In genomic region chr17:57603978-57604377, GRCh38 we compare ENCODE assay signal across 8 cellular contexts.
DNase-seq lines count a peak whose midpoint lies in the region; FAIRE-seq and TF ChIP-seq lines count a peak whose summit lies in the region.

No MANE protein-coding gene starts in this region.

- no peaks in the 10 kb centered on the region for H3K27me3 Mint-ChIP-seq in activated CD4-positive, alpha-beta T cell treated with anti-CD3 and anti-CD28 coated beads, Interleukin-2, amount 10 ng/mL, durations not matched to agents 24 days and 14 days

- TF ChIP-seq EP300 in esophagus muscularis mucosa (IDR thresholded peaks at IDR 0.05), result no peak

- no peak for TF ChIP-seq CTCF in esophagus muscularis mucosa (IDR thresholded peaks at IDR 0.05)

- peak overlapping the region; percentile 95 for H3K27ac Mint-ChIP-seq in activated CD4-positive, alpha-beta T cell treated with anti-CD3 and anti-CD28 coated beads, Interleukin-2, amount 10 ng/mL, durations not matched to agents 24 days and 14 days

- H3K36me3 Mint-ChIP-seq in activated CD4-positive, alpha-beta T cell treated with anti-CD3 and anti-CD28 coated beads, Interleukin-2, amount 10 ng/mL, durations not matched to agents 24 days and 14 days (ENCODE audit: low read depth), result peaks cover 12% of the 10 kb centered on the region

- DNase-seq in GM19239 (ENCODE audit: insufficient read length, low spot score) (no peak), Kasumi-1 (lab: John Stamatoyannopoulos, UW) (peak; percentile 67), esophagus muscularis mucosa (ENCODE audit: extremely low spot score) (no peak), urothelium cell line (ENCODE audit: low spot score) (no peak), NCI-H226 (no peak), globus pallidus (ENCODE audit: low spot score) (no peak)
- peak; percentile 83 for DNase-seq in activated CD4-positive, alpha-beta T cell treated with anti-CD3 and anti-CD28 coated beads, Interleukin-2, amount 10 ng/mL, durations not matched to agents 24 days and 14 days
- DNase-seq in stimulated activated CD8-positive, alpha-beta memory T cell treated with anti-CD3 and anti-CD28 coated beads, Interleukin-15, amount 100 ng/mL, for 1 hour (ENCODE audit: low read depth), result peak; percentile 48

- peaks cover 75% of the 10 kb centered on the region for H3K4me1 Mint-ChIP-seq in activated CD4-positive, alpha-beta T cell treated with anti-CD3 and anti-CD28 coated beads, Interleukin-2, amount 10 ng/mL, durations not matched to agents 24 days and 14 days

- H3K4me1 ChIP-seq in esophagus muscularis mucosa, result peaks cover 26 to 30% (median 27%) of the 10 kb centered on the region in 4 donors

- no peaks in the 10 kb centered on the region for H3K9me3 ChIP-seq in esophagus muscularis mucosa

- H3K9me3 Mint-ChIP-seq in activated CD4-positive, alpha-beta T cell treated with anti-CD3 and anti-CD28 coated beads, Interleukin-2, amount 10 ng/mL, durations not matched to agents 24 days and 14 days, result no peaks in the 10 kb centered on the region

- FAIRE-seq in GM19239 (lab: Jason Lieb, UNC), result peak; percentile 85
- no peak for FAIRE-seq in urothelium cell line (lab: Jason Lieb, UNC)

- peak overlapping the region in 3 of 4 donors; percentile 64 to 80 (median 74) for H3K27ac ChIP-seq in esophagus muscularis mucosa (replicated peaks in 1 of 4)

- peaks cover 0 to 7% (median 0%) of the 10 kb centered on the region in 4 donors for H3K36me3 ChIP-seq in esophagus muscularis mucosa

- intact Hi-C loops in activated CD4-positive, alpha-beta T cell treated with anti-CD3 and anti-CD28 coated beads, Interleukin-2, amount 10 ng/mL, durations not matched to agents 24 days and 14 days (cut with micrococcal nuclease), result loop anchor here (5.0 kb wide), 1 partner anchor 142 kb away; no protein-coding TSS in a partner anchor
- intact Hi-C loops in esophagus muscularis mucosa (cut with DNase I), result no loop called here

- H3K27me3 ChIP-seq in esophagus muscularis mucosa, result no peaks in the 10 kb centered on the region

- no peak overlapping the region for H3K4me3 ChIP-seq in esophagus muscularis mucosa

- no peak for TF ChIP-seq POLR2A in esophagus muscularis mucosa (IDR thresholded peaks at IDR 0.05; ENCODE audit: low read depth)

- 89% methylated on average over 5 of the region's 5 CpGs for WGBS in esophagus muscularis mucosa

- H3K4me3 Mint-ChIP-seq in activated CD4-positive, alpha-beta T cell treated with anti-CD3 and anti-CD28 coated beads, Interleukin-2, amount 10 ng/mL, durations not matched to agents 24 days and 14 days, result peak overlapping the region; percentile 67

Comparison
In these comparisons a context has a peak if more than half of its experiments do, and no peak if none do; other contexts are left out.
1. DNase-seq: peak in Kasumi-1 (2 of 2), activated CD4-positive, alpha-beta T cell treated with anti-CD3 and anti-CD28 coated beads, Interleukin-2, amount 10 ng/mL, durations not matched to agents 24 days and 14 days (single experiment) and stimulated activated CD8-positive, alpha-beta memory T cell treated with anti-CD3 and anti-CD28 coated beads, Interleukin-15, amount 100 ng/mL, for 1 hour (single experiment); none in GM19239 (single experiment), esophagus muscularis mucosa (single experiment), urothelium cell line (single experiment), NCI-H226 (single experiment) and globus pallidus (single experiment).